In the genomic region with DNA sequence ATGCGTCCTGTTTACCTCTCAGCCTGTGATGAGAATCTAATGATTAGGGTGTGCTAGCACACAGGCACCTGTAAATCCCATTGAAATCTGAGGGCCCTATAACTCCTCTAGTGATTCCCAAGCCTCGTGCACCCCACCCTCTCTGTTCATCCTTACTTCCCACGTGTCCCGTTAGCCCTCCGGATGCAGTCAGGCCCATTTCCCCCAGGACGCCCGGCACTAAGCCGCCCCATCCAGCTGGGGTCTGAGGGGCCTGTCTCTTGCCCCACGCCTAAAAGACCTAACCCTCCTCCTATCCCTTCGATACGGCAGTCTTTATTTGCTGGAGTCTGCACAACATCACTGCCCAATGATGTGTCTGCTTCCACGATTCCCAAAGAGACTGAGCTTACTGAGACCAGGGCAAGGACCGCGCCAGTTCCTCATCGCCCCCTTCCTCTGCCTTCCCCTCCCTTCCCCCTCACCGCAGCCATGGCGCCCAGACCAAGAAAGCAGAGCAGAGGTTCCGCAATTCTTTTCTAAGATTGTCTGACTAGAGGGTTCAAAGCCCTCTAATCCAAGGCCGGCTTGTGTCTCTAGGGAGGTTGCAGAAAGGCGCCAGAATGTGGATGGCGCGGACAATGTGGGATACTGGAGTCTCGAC, we compare ENCODE assay signal across 8 cellular contexts. TPM values are rescaled to one million over a fixed set of nuclear protein-coding genes. Genes with fewer than 3 reads are reported as not detected.
DNase-seq lines count a peak whose midpoint lies in the region; ATAC-seq and TF ChIP-seq lines count a peak whose summit lies in the region.

No MANE protein-coding gene starts in this region.

- H2AFZ ChIP-seq in SU-DHL-6 (ENCODE audit: low read depth, low read length, severe bottlenecking) = peak overlapping the region; percentile 29
- H2AFZ ChIP-seq in parathyroid adenoma = peak overlapping the region; percentile 76

- H3F3A ChIP-seq in SU-DHL-6 (ENCODE audit: insufficient read depth) = 0 out of 2 replicates have a peak, but pooled peaks cover 5% of the 10 kb centered on the region

- peak overlapping the region; percentile 84 for H3K4me2 ChIP-seq in SU-DHL-6 (ENCODE audit: low read depth, low read length, poor library complexity, severe bottlenecking)
- peak overlapping the region; percentile 81 for H3K4me2 ChIP-seq in parathyroid adenoma (ENCODE audit: low read length)

- DNase-seq in NCI-H510A treated with DMSO at 0.1 percent for 48 hours (lab: John Stamatoyannopoulos, UW) = peak; percentile 76
- no peak for DNase-seq in NCI-H510A (lab: John Stamatoyannopoulos, UW)
- no peak for DNase-seq in fibroblast of villous mesenchyme (ENCODE audit: low read depth)
- no peak for DNase-seq in activated gamma-delta T cell (lab: John Stamatoyannopoulos, UW)
- DNase-seq in DMS114 treated with DMSO at 0.1 percent for 48 hours (lab: John Stamatoyannopoulos, UW; ENCODE audit: unreplicated experiment) = no peak

- peak overlapping the region; percentile 75 for H3K27ac ChIP-seq in SU-DHL-6 (ENCODE audit: low read depth, low read length)
- H3K27ac ChIP-seq in parathyroid adenoma = peak overlapping the region; percentile 81

- peaks cover 33% of the 10 kb centered on the region for H3K79me2 ChIP-seq in SU-DHL-6 (ENCODE audit: insufficient read depth, low read length)
- H3K79me2 ChIP-seq in parathyroid adenoma = no peaks in the 10 kb centered on the region

- H4K20me1 ChIP-seq in SU-DHL-6 (ENCODE audit: low read depth, low read length) = no peaks in the 10 kb centered on the region

- H3K9me2 ChIP-seq in SU-DHL-6 (replicated peaks; ENCODE audit: insufficient read depth, low read length) = no peaks in the 10 kb centered on the region

- H3K4me1 ChIP-seq in parathyroid adenoma = peaks cover 9% of the 10 kb centered on the region

- peak; percentile 3 for ATAC-seq in HG03045 (IDR thresholded peaks at IDR 0.05; ENCODE audit: unreplicated experiment)

- TF ChIP-seq CTCF in SU-DHL-6 (IDR thresholded peaks at IDR 0.05; ENCODE audit: insufficient read depth, low read length, poor library complexity, severe bottlenecking) = no peak
- TF ChIP-seq CTCF in fibroblast of villous mesenchyme (IDR thresholded peaks at IDR 0.05; ENCODE audit: insufficient read depth, low read depth, low read length) = no peak
- TF ChIP-seq CTCF in parathyroid adenoma (IDR thresholded peaks at IDR 0.05) = no peak

- H3K9me3 ChIP-seq in SU-DHL-6 (ENCODE audit: insufficient read depth, low read length) = no peaks in the 10 kb centered on the region
- H3K9me3 ChIP-seq in parathyroid adenoma (ENCODE audit: control insufficient read depth, low read length) = no peaks in the 10 kb centered on the region

- peak overlapping the region; percentile 59 for H3K4me3 ChIP-seq in SU-DHL-6 (ENCODE audit: insufficient read depth, low read length, poor library complexity, severe bottlenecking)
- peak overlapping the region; percentile 98 for H3K4me3 ChIP-seq in fibroblast of villous mesenchyme (ENCODE audit: low read depth, low read length)
- H3K4me3 ChIP-seq in parathyroid adenoma (ENCODE audit: low read depth, low read length) = peak overlapping the region; percentile 56

- H3K9ac ChIP-seq in SU-DHL-6 (ENCODE audit: low read length) = peak overlapping the region; percentile 81
- H3K9ac ChIP-seq in parathyroid adenoma = no peak overlapping the region

- H3K27me3 ChIP-seq in SU-DHL-6 (ENCODE audit: low read length) (no peaks in the 10 kb centered on the region), parathyroid adenoma (ENCODE audit: control insufficient read depth, insufficient read depth, low read length) (no peaks in the 10 kb centered on the region)

- H3K36me3 ChIP-seq in SU-DHL-6 (ENCODE audit: low read length) = no peaks in the 10 kb centered on the region
- no peaks in the 10 kb centered on the region for H3K36me3 ChIP-seq in parathyroid adenoma (ENCODE audit: control insufficient read depth, insufficient read depth, low read length)

RNA-seq across cellular contexts. Expression of a gene that starts 1.0 kb away (rescaled TPM):
- total RNA-seq in fibroblast of villous mesenchyme = 713 and 741 TPM in 2 replicates

RNA-seq across cellular contexts. Expression of a gene that starts 10.2 kb away (rescaled TPM):
- total RNA-seq in fibroblast of villous mesenchyme = 190 and 244 TPM in 2 replicates

RNA-seq across cellular contexts. Expression of a gene that starts 34.3 kb away (rescaled TPM):
- total RNA-seq in fibroblast of villous mesenchyme = 23.8 and 27.6 TPM in 2 replicates

RNA-seq across cellular contexts. Expression of a gene that starts 34.7 kb away (rescaled TPM):
- total RNA-seq in fibroblast of villous mesenchyme = 40.6 and 76.4 TPM in 2 replicates
